ENCODE assay signal across 8 cellular contexts in the genomic region with DNA sequence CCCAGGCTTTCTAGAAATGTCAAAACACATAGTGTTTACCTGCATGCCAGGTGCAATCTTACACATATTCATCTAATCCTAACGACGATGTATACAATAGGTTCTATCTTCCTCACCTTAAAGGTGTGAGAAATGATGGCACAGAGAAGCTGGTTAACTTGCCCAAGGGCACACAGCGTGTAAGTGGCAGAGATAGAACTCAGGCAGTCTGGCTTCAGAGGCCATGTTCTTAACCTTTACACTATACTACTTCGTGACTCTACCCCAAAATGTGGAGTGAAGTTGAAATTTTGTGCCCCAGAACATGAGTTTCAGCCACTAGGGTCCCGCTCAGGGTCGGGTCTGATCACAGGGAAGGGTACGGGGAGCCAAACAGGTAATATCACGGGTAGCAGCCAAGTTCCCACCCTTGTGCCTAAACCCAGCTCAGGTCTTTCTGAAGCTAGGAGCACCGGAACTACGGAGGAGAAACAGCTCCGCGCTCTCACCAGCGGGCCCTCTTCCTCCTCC. TPM values are rescaled to one million over a fixed set of nuclear protein-coding genes. Genes with fewer than 3 reads are reported as not detected.
DNase-seq lines count a peak whose midpoint lies in the region; ATAC-seq and TF ChIP-seq lines count a peak whose summit lies in the region.

No MANE protein-coding gene starts in this region.

- no peak for DNase-seq in left lobe of liver (ENCODE audit: low spot score)
- DNase-seq in thyroid gland, result no peak
- DNase-seq in NCI-H2081 (lab: John Stamatoyannopoulos, UW), result no peak
- no peak for DNase-seq in HK-2 (ENCODE audit: unreplicated experiment)

- TF ChIP-seq POLR2A in GM15510 (IDR thresholded peaks at IDR 0.05; ENCODE audit: borderline replicate concordance, extremely low read depth, insufficient read length) (peak; percentile 59), thyroid gland (IDR thresholded peaks at IDR 0.05) (no peak)

- H3K27ac ChIP-seq in angular gyrus (ENCODE audit: low read depth, low read length), result peak overlapping the region; percentile 94
- peak overlapping the region; percentile 86 to 92 (median 90) for H3K27ac ChIP-seq in thyroid gland

- ATAC-seq in HG03460 (IDR thresholded peaks at IDR 0.05; ENCODE audit: unreplicated experiment), result peak; percentile 18
- peak; percentile 20 for ATAC-seq in left lobe of liver
- ATAC-seq in GM21619 (IDR thresholded peaks at IDR 0.05; ENCODE audit: unreplicated experiment), result no peak

- intact Hi-C loops in thyroid gland (cut with DNase I), result no loop called here

- peaks cover 15 to 39% of the 10 kb centered on the region in 2 donors for H3K4me1 ChIP-seq in thyroid gland

- 3 to 8% methylated on average over 4 to 8 of the region's 13 CpGs for WGBS in thyroid gland, 2 donors

- peak overlapping the region; percentile 79 to 95 (median 84) for H3K4me3 ChIP-seq in thyroid gland (replicated peaks in 1 of 3)

- no peaks in the 10 kb centered on the region for H3K9me3 ChIP-seq in thyroid gland

- H3K27me3 ChIP-seq in thyroid gland, result no peaks in the 10 kb centered on the region

- peaks cover 42 to 47% of the 10 kb centered on the region in 2 donors for H3K36me3 ChIP-seq in thyroid gland

- TF ChIP-seq CTCF in thyroid gland (IDR thresholded peaks at IDR 0.05), result no peak

RNA-seq across cellular contexts. Expression of gene VPS52, which starts 0.5 kb away (rescaled TPM):
- total RNA-seq in left lobe of liver (30.2 TPM), thyroid gland (10 to 100 TPM; 45.5 to 64.8 (median 54.8) TPM)

RNA-seq across cellular contexts. Expression of gene RPS18, which starts 0.7 kb away (rescaled TPM):
- total RNA-seq in left lobe of liver (555 TPM), thyroid gland (1,000 to 10,000 TPM; 1,790 to 3,429 (median 2,432) TPM)

RNA-seq across cellular contexts. Expression of gene B3GALT4, which starts 5.8 kb away (rescaled TPM):
- total RNA-seq in left lobe of liver (1.2 TPM), thyroid gland (10 to 100 TPM; 10.5 to 19.8 (median 16.4) TPM)

RNA-seq across cellular contexts. Expression of gene WDR46, which starts 17.9 kb away (rescaled TPM):
- 17.8 TPM for total RNA-seq in left lobe of liver
- 10 to 100 TPM; 25.8 to 63.9 (median 45.2) TPM for total RNA-seq in thyroid gland

RNA-seq across cellular contexts. Expression of gene PFDN6, which starts 18.2 kb away (rescaled TPM):
- total RNA-seq in left lobe of liver (19.2 TPM), thyroid gland (10 to 100 TPM; 29.1 to 51.9 (median 35.6) TPM)
